In the genomic region with DNA sequence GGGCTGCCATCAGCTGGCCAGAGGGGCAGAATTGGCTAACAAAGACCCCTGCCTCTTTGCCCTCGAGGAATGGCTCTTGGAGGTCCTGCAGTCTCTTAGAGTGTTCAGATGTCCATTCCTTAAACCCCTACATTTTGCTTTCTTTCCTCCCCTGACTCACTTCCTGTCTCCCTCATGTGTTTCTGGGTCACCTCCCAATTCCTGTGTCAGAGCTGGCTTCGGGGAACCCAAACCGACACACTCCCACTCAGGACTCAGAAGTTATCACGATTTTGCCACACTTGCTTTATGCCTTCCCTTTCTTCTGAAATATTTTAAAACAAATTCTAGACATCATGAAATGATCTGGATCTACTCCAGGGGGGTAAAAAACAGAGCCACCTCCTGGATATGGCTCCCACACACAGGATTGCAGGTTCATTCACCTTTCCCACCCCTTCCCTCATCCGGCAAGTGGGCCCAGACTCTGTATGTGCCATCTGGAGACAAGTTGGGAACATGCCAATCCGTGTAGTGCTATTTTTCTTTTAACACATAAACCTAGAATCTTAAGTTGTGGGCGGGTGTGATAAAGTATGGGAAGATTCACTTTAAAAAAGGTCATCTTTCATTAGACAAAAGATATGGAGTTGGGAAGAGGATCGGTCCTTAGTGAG, we compare ENCODE assay signal across 22 cellular contexts.
DNase-seq lines count a peak whose midpoint lies in the region; ATAC-seq and TF ChIP-seq lines count a peak whose summit lies in the region.
"Had no signal": no experiment of that assay in that cellular context is flagged by ENCODE, and none has a peak within 500 bp of the region (broad histone marks: within the 10 kb centered on the region; RNA-seq: fewer than 3 reads in every experiment).

No MANE protein-coding gene starts in this region.

- peak overlapping the region; percentile 29 for H3K27ac ChIP-seq in angular gyrus (ENCODE audit: low read depth, low read length)
- H3K27ac ChIP-seq in RWPE1: no peak overlapping the region
- H3K27ac ChIP-seq: body of pancreas, colonic mucosa, foreskin keratinocyte, left lung, testis, VCaP had no signal

- no peak for ATAC-seq in GM19455 (IDR thresholded peaks at IDR 0.05; ENCODE audit: unreplicated experiment)
- ATAC-seq: activated T-helper 17 cell treated with anti-CD3 and anti-CD28 coated beads, Interleukin-2, amount 50 U/mL, for 72 hours; body of pancreas; foreskin keratinocyte; left lung; naive thymus-derived CD8-positive, alpha-beta T cell; stimulated activated effector memory CD8-positive, alpha-beta T cell treated with anti-CD3 and anti-CD28 coated beads, Interleukin-12 subunit alpha, Interleukin-12 subunit beta, amount 100 ng/mL, for 72 hours had no signal

- POLR2A ChIA-PET in RWPE1 (lab: Yijun Ruan, JAX; ENCODE audit: low non-redundant PET): no interaction called here

- TF ChIP-seq CTCF in fibroblast of the aortic adventitia (IDR thresholded peaks at IDR 0.05; ENCODE audit: insufficient read depth, low read length): no peak
- TF ChIP-seq CTCF in RWPE1 (conservative IDR thresholded peaks at IDR 0.05; ENCODE audit: low read depth): no peak

- DNase-seq in HCEC 1CT (peak; percentile 26), fibroblast of the aortic adventitia (ENCODE audit: low read depth) (peak; percentile 52), superior temporal gyrus (ENCODE audit: extremely low spot score) (peak; percentile 36), RWPE1 (ENCODE audit: low spot score) (no peak), nucleus accumbens (lab: John Stamatoyannopoulos, UW) (no peak)
- DNase-seq: activated CD4-positive, alpha-beta T cell treated with anti-CD3 and anti-CD28 coated beads, Interleukin-2, amount 50 U/mL, for 1 hour; body of pancreas; colonic mucosa; DMS79 treated with DMSO at 0.1 percent for 48 hours; foreskin keratinocyte; immature natural killer cell; left lung; naive thymus-derived CD8-positive, alpha-beta T cell; NCI-H1436; posterior cingulate gyrus; stimulated activated CD4-positive, alpha-beta T cell treated with anti-CD3 and anti-CD28 coated beads, Interleukin-2, amount 100 ng/mL, for 24 hours; testis had no signal

- H3K4me3 ChIP-seq in fibroblast of the aortic adventitia (ENCODE audit: low read depth, low read length): no peak overlapping the region
- H3K4me3 ChIP-seq: body of pancreas, colonic mucosa, left lung, testis had no signal

- CTCF ChIA-PET in RWPE1 (lab: Yijun Ruan, JAX): no interaction called here

Comparison
In these comparisons a context has a peak if more than half of its experiments do, and no peak if none do; other contexts are left out.
1. DNase-seq: peak in HCEC 1CT (single experiment), fibroblast of the aortic adventitia (single experiment) and superior temporal gyrus (single experiment); none in RWPE1 (single experiment) and nucleus accumbens (0 of 56).